ENCODE assay signal across 8 cellular contexts in genomic region chr22:21628386-21629261, GRCh38. TPM values are rescaled to one million over a fixed set of nuclear protein-coding genes. Genes with fewer than 3 reads are reported as not detected.
A peak's percentile ranks its signal among the peaks of the same experiment; 100 is the strongest.
DNase-seq lines count a peak whose midpoint lies in the region; ATAC-seq, FAIRE-seq and TF ChIP-seq lines count a peak whose summit lies in the region.

No MANE protein-coding gene starts in this region.

- H3K27ac ChIP-seq in heart right ventricle (peak overlapping the region in 6 of 10 donors; percentile 17 to 92 (median 73)), small intestine (ENCODE audit: low read depth in 1 of 2, low read length in 1 of 2) (peak overlapping the region; percentile 9 to 90)

- no peak for TF ChIP-seq CTCF in heart right ventricle (IDR thresholded peaks at IDR 0.05)

- peak overlapping the region; percentile 75 to 100 (median 88) for H3K4me3 ChIP-seq in heart right ventricle
- peak overlapping the region in 1 of 2 donors; percentile 87 for H3K4me3 ChIP-seq in small intestine (ENCODE audit: low read depth in 1 of 2, low read length in 2 of 2)

- ATAC-seq in T-cell (replicated peaks in 1 of 4) (peak in 2 of 4 experiments; percentile 0), heart right ventricle (peak in 2 of 8 donors; percentile 1 to 19)

- H3K4me1 Mint-ChIP-seq in T-cell = peaks cover 45 to 56% (median 48%) of the 10 kb centered on the region in 3 donors

- no peaks in the 10 kb centered on the region for H3K9me3 Mint-ChIP-seq in T-cell

- H3K9me3 ChIP-seq in heart right ventricle (no peaks in the 10 kb centered on the region), small intestine (ENCODE audit: control insufficient read depth, low read depth) (no peaks in the 10 kb centered on the region)

- H3K27me3 Mint-ChIP-seq in T-cell = no peaks in the 10 kb centered on the region

- FAIRE-seq in small intestine (lab: Jason Lieb, UNC) (no peak), RCC 7860 (lab: Jason Lieb, UNC) (no peak)

- CTCF ChIA-PET in T-cell (lab: Charles Lee) = interaction anchor here (0.5 to 2.1 kb wide), 14 partner anchors 7 to 139 kb away, joined by 3 to 51 read pairs (median 4); partner anchors contain the start of gene SDF2L1 (in 1 of the 2)

- intact Hi-C loops in heart right ventricle (cut with DNase I) = loop anchor here in 6 of 10 donors (5.0 to 10.0 kb wide), 5 partner anchors 41 to 61 kb away; partner anchors contain the start of gene UBE2L3 (in 1 of the 6)

- H3K4me1 ChIP-seq in heart right ventricle = peaks cover 0 to 48% (median 34%) of the 10 kb centered on the region in 9 donors
- peaks cover 3% of the 10 kb centered on the region in 2 donors for H3K4me1 ChIP-seq in small intestine (ENCODE audit: control insufficient read depth in 2 of 2, insufficient read depth in 1 of 2, low read depth in 1 of 2, low read length in 1 of 2)

- H3K36me3 ChIP-seq in heart right ventricle (peaks cover 0 to 22% (median 0%) of the 10 kb centered on the region in 9 donors), small intestine (ENCODE audit: control insufficient read depth in 2 of 2, insufficient read depth in 2 of 2, low read length in 2 of 2) (peaks cover 0 to 3% of the 10 kb centered on the region in 2 donors)

- H3K27ac Mint-ChIP-seq in T-cell = peak overlapping the region; percentile 86 to 92

- H3K27me3 ChIP-seq in heart right ventricle (no peaks in the 10 kb centered on the region), small intestine (ENCODE audit: control insufficient read depth in 2 of 2, insufficient read depth in 2 of 2, low read length in 2 of 2) (no peaks in the 10 kb centered on the region)

- POLR2A ChIA-PET in T-cell (lab: Charles Lee) = interaction anchor here (0.6 to 1.5 kb wide), 3 partner anchors 14 to 239 kb away, joined by 3 to 9 read pairs (median 3); partner anchors contain the start of genes MAPK1 (in 1 of the 2) and SDF2L1 (in 1 of the 2)

- H3K36me3 Mint-ChIP-seq in T-cell = peaks cover 10% of the 10 kb centered on the region

- H3K4me3 Mint-ChIP-seq in T-cell = peak overlapping the region; percentile 87 to 91 (median 91)

- DNase-seq in NCI-H1092 (lab: John Stamatoyannopoulos, UW) = peak; percentile 47
- DNase-seq in NCI-H1092 treated with DMSO at 0.1 percent for 48 hours (lab: John Stamatoyannopoulos, UW) = no peak
- peak in 1 of 34 experiments; percentile 7 for DNase-seq in T-cell
- DNase-seq in heart right ventricle = no peak
- DNase-seq in small intestine = no peak
- DNase-seq in RPMI8226 = no peak
- DNase-seq in RCC 7860 (ENCODE audit: low spot score) = no peak
- DNase-seq in NAMALWA (ENCODE audit: low spot score) = no peak

- 68 to 80% methylated on average over 67 to 74 of the region's 74 CpGs for WGBS in heart right ventricle, 2 donors
- WGBS in small intestine, 3 donors = 63 to 75% (median 65%) methylated on average over 50 to 74 of the region's 74 CpGs

RNA-seq across cellular contexts. Expression of gene YDJC, which starts 1.2 kb away (rescaled TPM):
- 10 to 100 TPM; 28.3 to 69.2 (median 62.2) TPM for total RNA-seq in T-cell
- 1 to 10 TPM; 2.3 to 6.1 (median 4.0) TPM for total RNA-seq in heart right ventricle
- 10 to 100 TPM; 12.7 to 26.4 TPM for polyA plus RNA-seq in heart right ventricle
- 10 to 100 TPM; 38.8 to 46.7 (median 45.6) TPM for polyA plus RNA-seq in small intestine

RNA-seq across cellular contexts. Expression of gene CCDC116, which starts 3.9 kb away (rescaled TPM):
- under 1 TPM in 4 of 5 donors, not detected in 1; 0.16 to 0.79 (median 0.66) TPM for total RNA-seq in T-cell
- under 1 TPM in 6 of 10 donors, not detected in 4; 0.11 to 0.35 (median 0.28) TPM for total RNA-seq in heart right ventricle
- 1 to 10 TPM in 1 of 2 donors, under 1 TPM in 1; 0.19 to 1.2 TPM for polyA plus RNA-seq in heart right ventricle
- polyA plus RNA-seq in small intestine = under 1 TPM; 0.22 to 0.40 (median 0.27) TPM

RNA-seq across cellular contexts. Expression of gene SDF2L1, which starts 13.5 kb away (rescaled TPM):
- total RNA-seq in T-cell (10 to 100 TPM; 22.1 to 55.4 (median 50.2) TPM), heart right ventricle (10 to 100 TPM; 10.8 to 41.0 (median 18.2) TPM)
- polyA plus RNA-seq in heart right ventricle (100 to 1,000 TPM in 1 of 2 donors, 10 to 100 TPM in 1; 17.6 to 325 TPM), small intestine (100 to 1,000 TPM in 1 of 3 donors, 10 to 100 TPM in 2; 25.9 to 125 (median 59.2) TPM)

RNA-seq across cellular contexts. Expression of gene PPIL2, which starts 37.2 kb away (rescaled TPM):
- total RNA-seq in T-cell (10 to 100 TPM; 72.0 to 82.5 (median 79.4) TPM), heart right ventricle (10 to 100 TPM; 20.4 to 31.0 (median 25.8) TPM)
- polyA plus RNA-seq in heart right ventricle (10 to 100 TPM; 18.4 to 31.9 TPM), small intestine (10 to 100 TPM; 24.9 to 35.2 (median 29.7) TPM)

Comparison
In these comparisons a context has a peak if more than half of its experiments do, and no peak if none do; other contexts are left out.
1. RNA of gene YDJC, which starts 1.2 kb away (total RNA-seq): 28.3 to 69.2 TPM in T-cell; 2.3 to 6.1 TPM in heart right ventricle; every median in the first group is over 4 times any median in the second.